In genomic region chr10:16891375-16892313, GRCh38 we compare ENCODE assay signal across 9 cellular contexts.
A peak's percentile ranks its signal among the peaks of the same experiment; 100 is the strongest.
DNase-seq lines count a peak whose midpoint lies in the region; ATAC-seq and TF ChIP-seq lines count a peak whose summit lies in the region.
"Had no signal": no experiment of that assay in that cellular context is flagged by ENCODE, and none has a peak within 500 bp of the region (broad histone marks: within the 10 kb centered on the region; RNA-seq: fewer than 3 reads in every experiment).

No MANE protein-coding gene starts in this region.

- peak; percentile 48 for ATAC-seq in HG02798 (IDR thresholded peaks at IDR 0.05; ENCODE audit: poor library complexity, unreplicated experiment)

- H3K4me3 ChIP-seq in BJ (ENCODE audit: low read depth, low read length) (no peak overlapping the region), brain microvascular endothelial cell (ENCODE audit: low read depth, low read length) (no peak overlapping the region)
- H3K4me3 ChIP-seq: skin epidermis had no signal

- POLR2A ChIA-PET in BJ (lab: Charles Lee) = interaction anchor here (0.6 to 1.0 kb wide), 3 partner anchors 27 to 341 kb away, joined by 3 to 12 read pairs (median 3); no protein-coding TSS in a partner anchor

- H3K27ac ChIP-seq in brain microvascular endothelial cell = peak overlapping the region; percentile 47

- in situ Hi-C loops in brain microvascular endothelial cell (cut with HindIII; ENCODE audit: low pct_ligation_motif_present, low sequenced_read_pairs) = no loop called here

- TF ChIP-seq CTCF in BJ (IDR thresholded peaks at IDR 0.05; ENCODE audit: insufficient read depth, low read depth, low read length) (peak; percentile 40), brain microvascular endothelial cell (IDR thresholded peaks at IDR 0.05; ENCODE audit: low read depth, low read length, missing control alignments) (peak; percentile 72)

- peak; percentile 88 for DNase-seq in BJ (ENCODE audit: low read depth)
- peak in 3 of 5 experiments; percentile 1 to 51 (median 25) for DNase-seq in T-helper 2 cell
- peak; percentile 59 for DNase-seq in brain microvascular endothelial cell
- DNase-seq in kidney tubule cell (ENCODE audit: low spot score) = peak; percentile 98
- peak; percentile 49 for DNase-seq in stimulated activated CD4-positive, alpha-beta T cell treated with anti-CD3 and anti-CD28 coated beads, Interleukin-2, amount 100 ng/mL, for 4 hours (ENCODE audit: low read depth)
- DNase-seq in NCI-H1048 (lab: John Stamatoyannopoulos, UW) = no peak
- no peak for DNase-seq in DMS79 (lab: John Stamatoyannopoulos, UW)

- H3K27me3 ChIP-seq in BJ (ENCODE audit: control insufficient read depth, insufficient read depth, low read length) = 0 out of 2 replicates have a peak, but pooled peaks cover 2% of the 10 kb centered on the region
- no peaks in the 10 kb centered on the region for H3K27me3 ChIP-seq in brain microvascular endothelial cell (replicated peaks)

- no peaks in the 10 kb centered on the region for H3K36me3 ChIP-seq in BJ (ENCODE audit: control insufficient read depth, insufficient read depth, low read length)
- no peaks in the 10 kb centered on the region for H3K36me3 ChIP-seq in brain microvascular endothelial cell (replicated peaks)

- CTCF ChIA-PET in BJ (lab: Yijun Ruan, JAX) = interaction anchor here (0.6 to 2.1 kb wide), 6 partner anchors 20 to 321 kb away, joined by 3 to 7 read pairs (median 3); no protein-coding TSS in a partner anchor

Comparison
In these comparisons a context has a peak if more than half of its experiments do, and no peak if none do; other contexts are left out.
1. DNase-seq: peak in BJ (single experiment), T-helper 2 cell (3 of 5), brain microvascular endothelial cell (single experiment), kidney tubule cell (single experiment) and stimulated activated CD4-positive, alpha-beta T cell treated with anti-CD3 and anti-CD28 coated beads, Interleukin-2, amount 100 ng/mL, for 4 hours (single experiment); none in NCI-H1048 (single experiment) and DMS79 (single experiment).